Comparison of ENCODE assay signal across 8 cellular contexts in genomic region chr14:67674480-67675218, GRCh38. TPM values are rescaled to one million over a fixed set of nuclear protein-coding genes. Genes with fewer than 3 reads are reported as not detected.
DNase-seq lines count a peak whose midpoint lies in the region; ATAC-seq, FAIRE-seq and TF ChIP-seq lines count a peak whose summit lies in the region.

VTI1B (minus strand) TSS chr14:67674632; CDS start chr14:67674489, 143 bp downstream.

- peak; percentile 78 for DNase-seq in Calu3
- peak; percentile 99 for DNase-seq in HTR-8/SVneo (ENCODE audit: insufficient read length, low spot score)
- peak; percentile 59 for DNase-seq in NT2/D1 (ENCODE audit: low read depth, low spot score)
- DNase-seq in activated CD8-positive, alpha-beta memory T cell treated with anti-CD3 and anti-CD28 coated beads, Interleukin-2, amount 50 U/mL, for 1 hour (ENCODE audit: extremely low read depth), result peak; percentile 38
- DNase-seq in endodermal cell, result peak; percentile 93
- DNase-seq in stimulated activated CD8-positive, alpha-beta memory T cell treated with anti-CD3 and anti-CD28 coated beads, Interleukin-15, amount 100 ng/mL, for 4 hours (ENCODE audit: low read depth in 2 of 2), result peak; percentile 47 to 70

- peaks cover 28% of the 10 kb centered on the region for H3K4me1 Mint-ChIP-seq in Calu3 (ENCODE audit: low read depth, unreplicated experiment)
- H3K4me1 Mint-ChIP-seq in endodermal cell, result peaks cover 12% of the 10 kb centered on the region

- peaks cover 40% of the 10 kb centered on the region for H3K36me3 Mint-ChIP-seq in Calu3 (ENCODE audit: insufficient read depth, unreplicated experiment)
- H3K36me3 Mint-ChIP-seq in endodermal cell (ENCODE audit: low read depth), result peaks cover 30% of the 10 kb centered on the region

- BruUV-seq in Calu3 (replicated peaks; lab: Mats Ljungman, UMichigan), result TSS peak; percentile 30

- H3K27me3 Mint-ChIP-seq in Calu3 (ENCODE audit: unreplicated experiment) (no peaks in the 10 kb centered on the region), endodermal cell (ENCODE audit: insufficient read depth) (no peaks in the 10 kb centered on the region)

- H3K27me3 ChIP-seq in NT2/D1 (ENCODE audit: insufficient read depth, insufficient read length), result no peaks in the 10 kb centered on the region
- no peaks in the 10 kb centered on the region for H3K27me3 ChIP-seq in endodermal cell (ENCODE audit: control insufficient read depth, insufficient read depth, low read length, poor library complexity, severe bottlenecking)

- H3K27ac ChIP-seq in endodermal cell (ENCODE audit: low read depth, low read length), result peak within 1 kb of the TSS; percentile 99
- H3K27ac ChIP-seq in mesodermal cell (ENCODE audit: low read depth, low read length, severe bottlenecking), result peak within 1 kb of the TSS; percentile 98

- peak; percentile 100 for FAIRE-seq in HTR-8/SVneo (lab: Jason Lieb, UNC)

- H3K4me1 ChIP-seq in NT2/D1 (ENCODE audit: insufficient read depth, insufficient read length) (peaks cover 2% of the 10 kb centered on the region), endodermal cell (ENCODE audit: control insufficient read depth, insufficient read depth, low read length) (peaks cover 2% of the 10 kb centered on the region), mesodermal cell (ENCODE audit: control insufficient read depth, insufficient read depth, low read length, poor library complexity, severe bottlenecking) (peaks cover 11% of the 10 kb centered on the region)

- H3K4me3 Mint-ChIP-seq in Calu3 (ENCODE audit: low read depth, unreplicated experiment) (peak within 1 kb of the TSS; percentile 88), endodermal cell (peak within 1 kb of the TSS; percentile 80)

- ATAC-seq in GM21381 (IDR thresholded peaks at IDR 0.05; ENCODE audit: unreplicated experiment), result peak; percentile 89

- H3K27ac Mint-ChIP-seq in Calu3 (ENCODE audit: unreplicated experiment), result peak within 1 kb of the TSS; percentile 83
- H3K27ac Mint-ChIP-seq in endodermal cell, result peak within 1 kb of the TSS; percentile 95

- peak within 1 kb of the TSS; percentile 94 for H3K9ac ChIP-seq in NT2/D1 (ENCODE audit: insufficient read length, low read depth)
- H3K9ac ChIP-seq in endodermal cell (ENCODE audit: extremely low read depth, low read length, poor library complexity, severe bottlenecking), result peak within 1 kb of the TSS; percentile 94

- H3K36me3 ChIP-seq in NT2/D1 (ENCODE audit: insufficient read depth, insufficient read length, low read length), result peaks cover 22% of the 10 kb centered on the region
- peaks cover 26% of the 10 kb centered on the region for H3K36me3 ChIP-seq in endodermal cell (ENCODE audit: control insufficient read depth, insufficient read depth, low read length)
- peaks cover 40% of the 10 kb centered on the region for H3K36me3 ChIP-seq in mesodermal cell (ENCODE audit: control insufficient read depth, insufficient read depth, low read length)

- no peak for TF ChIP-seq CTCF in Calu3 (IDR thresholded peaks at IDR 0.05; ENCODE audit: unreplicated experiment)
- peak; percentile 23 for TF ChIP-seq CTCF in endodermal cell (conservative IDR thresholded peaks at IDR 0.05)

- 0% methylated on average over 40 to 87 of the region's 87 CpGs for WGBS in endodermal cell (ENCODE audit: insufficient coverage in 1 of 2, insufficient read length in 1 of 2), 2 experiments
- 0 to 1% methylated on average over 74 to 87 of the region's 87 CpGs for WGBS in mesodermal cell (ENCODE audit: insufficient coverage in 2 of 2), 2 experiments

- H3K9me3 ChIP-seq in NT2/D1 (ENCODE audit: insufficient read depth, low read length), result no peaks in the 10 kb centered on the region
- H3K9me3 ChIP-seq in endodermal cell (ENCODE audit: control insufficient read depth, low read length), result no peaks in the 10 kb centered on the region
- H3K9me3 ChIP-seq in mesodermal cell (ENCODE audit: control insufficient read depth, low read length), result no peaks in the 10 kb centered on the region

- intact Hi-C loops in Calu3 (cut with micrococcal nuclease; ENCODE audit: unreplicated experiment), result loop anchor here (10.0 kb wide), 1 partner anchor 90 kb away; no protein-coding TSS in a partner anchor

- CTCF ChIA-PET in Calu3 (lab: Charles Lee), result interaction anchor here (0.6 to 2.8 kb wide), 4 partner anchors 12 to 234 kb away, joined by 3 to 18 read pairs (median 9); no protein-coding TSS in a partner anchor

- H3K4me3 ChIP-seq in NT2/D1 (ENCODE audit: insufficient read length, low read depth) (peak within 1 kb of the TSS; percentile 84), endodermal cell (ENCODE audit: low read length) (peak within 1 kb of the TSS; percentile 95), mesodermal cell (ENCODE audit: extremely low read depth, insufficient read depth, low read length, poor library complexity, severe bottlenecking) (peak within 1 kb of the TSS; percentile 78)

- H3K9me3 Mint-ChIP-seq in Calu3 (ENCODE audit: low read depth, unreplicated experiment) (no peaks in the 10 kb centered on the region), endodermal cell (no peaks in the 10 kb centered on the region)

RNA-seq across cellular contexts. Expression of gene VTI1B, which starts in this region (rescaled TPM):
- 70.3 and 75.5 TPM in 2 replicates for total RNA-seq in Calu3 (2022)
- 100 to 1,000 TPM; 118 to 120 TPM for total RNA-seq in endodermal cell
- polyA plus RNA-seq in endodermal cell (2013, experiment 1 of 2), result 71.4 TPM
- polyA plus RNA-seq in endodermal cell (2013, experiment 2 of 2), result 63.9 TPM
- polyA plus RNA-seq in mesodermal cell (2013, experiment 1 of 2), result 75.3 TPM
- 83.4 TPM for polyA plus RNA-seq in mesodermal cell (2013, experiment 2 of 2)

Comparison
In these comparisons a context has a peak if more than half of its experiments do, and no peak if none do; other contexts are left out.
1. Peak in every context shown above with its lines: DNase-seq, ATAC-seq, H3K4me3 ChIP-seq and H3K27ac ChIP-seq.
2. DNase-seq: peak in every context shown above with its lines; median percentile 99 in HTR-8/SVneo; 93 in endodermal cell; 78 in Calu3; 59 in NT2/D1; 58 in stimulated activated CD8-positive, alpha-beta memory T cell treated with anti-CD3 and anti-CD28 coated beads, Interleukin-15, amount 100 ng/mL, for 4 hours; 38 in activated CD8-positive, alpha-beta memory T cell treated with anti-CD3 and anti-CD28 coated beads, Interleukin-2, amount 50 U/mL, for 1 hour.